ENCODE assay signal across 9 cellular contexts in the genomic region with DNA sequence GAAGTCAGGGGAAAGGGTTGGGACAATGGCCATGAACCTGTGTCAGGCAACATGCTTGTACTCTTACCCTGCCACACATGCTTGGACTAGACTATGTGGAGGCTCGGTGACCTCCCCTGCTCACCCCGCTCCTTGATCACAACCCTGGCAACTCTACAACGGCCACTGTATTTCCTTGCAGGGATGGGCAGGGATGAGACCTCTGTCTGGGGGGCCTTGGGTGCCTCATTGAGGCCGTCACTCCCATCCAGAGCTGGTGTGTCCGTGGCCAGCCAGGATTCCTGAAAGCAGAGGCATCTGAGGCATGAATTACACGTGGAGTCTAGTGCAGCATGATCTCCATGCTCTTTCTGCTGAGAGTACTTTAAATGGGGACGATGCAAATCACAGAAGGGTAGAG. TPM values are rescaled to one million over a fixed set of nuclear protein-coding genes. Genes with fewer than 3 reads are reported as not detected.
DNase-seq lines count a peak whose midpoint lies in the region; ATAC-seq and TF ChIP-seq lines count a peak whose summit lies in the region.
"Had no signal": no experiment of that assay in that cellular context is flagged by ENCODE, and none has a peak within 500 bp of the region (broad histone marks: within the 10 kb centered on the region; RNA-seq: fewer than 3 reads in every experiment).

No MANE protein-coding gene starts in this region.

- WGBS in gastroesophageal sphincter (ENCODE audit: low coverage in 1 of 2), 2 donors: 80 to 100% methylated on average over 1 to 2 of the region's 7 CpGs

- no peak for TF ChIP-seq CTCF in WI38 (IDR thresholded peaks at IDR 0.05; ENCODE audit: low read depth, low read length)
- TF ChIP-seq CTCF in gastroesophageal sphincter (IDR thresholded peaks at IDR 0.05): no peak

- TF ChIP-seq EP300 in gastroesophageal sphincter (IDR thresholded peaks at IDR 0.05): no peak

- H3K27ac ChIP-seq in gastroesophageal sphincter: peak overlapping the region in 2 of 4 donors; percentile 59 to 73
- H3K27ac ChIP-seq in skeletal muscle tissue (ENCODE audit: low read depth, low read length): peak overlapping the region; percentile 100

- peak overlapping the region; percentile 73 to 91 (median 89) for H3K9ac ChIP-seq in skeletal muscle tissue (ENCODE audit: low read depth in 1 of 3, low read length in 3 of 3)

- H3K4me3 ChIP-seq in H7 (ENCODE audit: insufficient read depth, low read depth, low read length) (no peak overlapping the region), WI38 (ENCODE audit: low read depth, low read length) (peak overlapping the region; percentile 95), gastroesophageal sphincter (peak overlapping the region; percentile 80 to 91), skeletal muscle tissue (ENCODE audit: low read length in 3 of 3) (peak overlapping the region; percentile 95 to 99 (median 99))

- no peaks in the 10 kb centered on the region; the same call in 1 of the 2 replicates for H3K36me3 ChIP-seq in H7 (replicated peaks; ENCODE audit: control insufficient read depth, insufficient read depth, low read length)
- H3K36me3 ChIP-seq in gastroesophageal sphincter: peaks cover 0 to 27% of the 10 kb centered on the region in 2 donors
- peaks cover 2 to 17% (median 12%) of the 10 kb centered on the region in 3 donors for H3K36me3 ChIP-seq in skeletal muscle tissue (ENCODE audit: control insufficient read depth in 3 of 3, insufficient read depth in 3 of 3, low read length in 3 of 3)

- ATAC-seq in gastroesophageal sphincter: no peak
- ATAC-seq in GM21367 (IDR thresholded peaks at IDR 0.05; ENCODE audit: unreplicated experiment): no peak
- no peak for ATAC-seq in HG02852 (IDR thresholded peaks at IDR 0.05; ENCODE audit: unreplicated experiment)
- no peak for ATAC-seq in GM21717 (IDR thresholded peaks at IDR 0.05; ENCODE audit: unreplicated experiment)

- no peak for TF ChIP-seq POLR2A in gastroesophageal sphincter (IDR thresholded peaks at IDR 0.05)

- peak; percentile 16 for DNase-seq in H7
- DNase-seq in Kasumi-1 (lab: John Stamatoyannopoulos, UW): no peak
- DNase-seq: NCI-H187 treated with DMSO at 0.1 percent for 48 hours had no signal

- H3K9me3 ChIP-seq in gastroesophageal sphincter: no peaks in the 10 kb centered on the region
- H3K9me3 ChIP-seq in skeletal muscle tissue (ENCODE audit: control insufficient read depth in 3 of 3, low read length in 3 of 3): no peaks in the 10 kb centered on the region

- H3K27me3 ChIP-seq in H7 (ENCODE audit: control insufficient read depth, insufficient read depth, low read length) (peaks cover 18% of the 10 kb centered on the region), gastroesophageal sphincter (no peaks in the 10 kb centered on the region), skeletal muscle tissue (ENCODE audit: control insufficient read depth in 3 of 3, insufficient read depth in 3 of 3, low read length in 3 of 3) (no peaks in the 10 kb centered on the region)

- H3K4me1 ChIP-seq in gastroesophageal sphincter (peaks cover 0 to 40% (median 23%) of the 10 kb centered on the region in 3 donors), skeletal muscle tissue (ENCODE audit: control insufficient read depth in 3 of 3, insufficient read depth in 3 of 3, low read length in 3 of 3) (peaks cover 51 to 67% (median 57%) of the 10 kb centered on the region in 3 donors)

RNA-seq across cellular contexts. Expression of a gene that starts 0.9 kb away (rescaled TPM):
- 7.5 and 10.3 TPM in 2 replicates for total RNA-seq in H7 (2014; rRNA removed; shearing (Covaris generic))
- 10 to 100 TPM in 3 of 4 donors, 1 to 10 TPM in 1; 4.5 to 18.0 (median 11.7) TPM for total RNA-seq in gastroesophageal sphincter
- 23.0 TPM for total RNA-seq in skeletal muscle tissue

RNA-seq across cellular contexts. Expression of a gene that starts 10.2 kb away (rescaled TPM):
- 15.5 and 18.0 TPM in 2 replicates for total RNA-seq in H7 (2014; rRNA removed; shearing (Covaris generic))
- 1 to 10 TPM in 1 of 4 donors, under 1 TPM in 1, not detected in 2; 0.13 to 2.9 TPM for total RNA-seq in gastroesophageal sphincter
- not detected for total RNA-seq in skeletal muscle tissue

RNA-seq across cellular contexts. Expression of a gene that starts 18.2 kb away (rescaled TPM):
- total RNA-seq in H7 (2014; rRNA removed; shearing (Covaris generic)): 16.8 and 19.8 TPM in 2 replicates
- total RNA-seq in gastroesophageal sphincter: 10 to 100 TPM; 19.1 to 51.5 (median 33.7) TPM
- 9.4 TPM for total RNA-seq in skeletal muscle tissue
